In the genomic region with DNA sequence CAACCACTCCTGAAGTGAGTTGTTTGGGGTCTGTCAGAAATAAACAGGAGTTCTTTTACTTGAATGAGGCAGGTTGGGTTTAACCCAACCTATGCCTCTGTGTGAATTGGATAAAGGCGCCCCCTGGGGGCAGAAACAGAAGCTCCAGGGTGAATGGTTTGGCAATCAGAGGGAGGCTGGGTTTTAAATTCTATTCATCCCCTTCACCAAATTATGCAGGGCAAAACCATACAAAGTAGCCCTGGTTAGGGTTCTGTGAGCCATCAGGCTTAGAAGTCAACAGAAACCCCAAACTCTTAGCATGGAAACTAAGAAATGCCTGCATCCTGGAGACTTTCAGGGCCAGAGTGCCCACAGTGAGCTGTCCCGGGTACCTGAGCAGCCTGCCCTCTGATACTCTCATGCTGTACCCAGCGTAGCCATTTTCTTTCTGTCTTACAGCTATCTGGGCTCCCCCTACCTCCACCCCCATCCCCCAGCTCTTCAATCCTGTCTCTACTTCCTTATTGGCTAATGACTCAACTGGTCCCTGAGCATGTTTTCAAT, we compare ENCODE assay signal across 8 cellular contexts.
DNase-seq lines count a peak whose midpoint lies in the region; ATAC-seq lines count a peak whose summit lies in the region.

No MANE protein-coding gene starts in this region.

- DNase-seq in NCI-H2227 (lab: John Stamatoyannopoulos, UW; ENCODE audit: unreplicated experiment) (peak; percentile 30), NCI-H2227 treated with DMSO at 0.1 percent for 48 hours (lab: John Stamatoyannopoulos, UW) (no peak), SW480 (ENCODE audit: low spot score) (peak; percentile 10), adipocyte (ENCODE audit: low read depth) (peak; percentile 13), islet precursor cell (peak; percentile 68), midbrain (lab: John Stamatoyannopoulos, UW) (no peak)
- DNase-seq in stimulated activated CD4-positive, alpha-beta T cell treated with anti-CD3 and anti-CD28 coated beads, TNF-alpha, amount 100 ng/mL, for 48 hours (ENCODE audit: low read depth in 3 of 3), result peak; percentile 42 to 61 (median 57)

- no peaks in the 10 kb centered on the region for H3K4me1 ChIP-seq in adipocyte (ENCODE audit: control insufficient read depth, insufficient read depth, low read length)

- H3K27me3 ChIP-seq in adipocyte (replicated peaks; ENCODE audit: control insufficient read depth, insufficient read depth, low read length), result peaks cover 17% of the 10 kb centered on the region

- no peaks in the 10 kb centered on the region for H3K36me3 ChIP-seq in adipocyte (ENCODE audit: control insufficient read depth, insufficient read depth, low read length, severe bottlenecking)

- peak; percentile 69 for ATAC-seq in HG03103 (IDR thresholded peaks at IDR 0.05; ENCODE audit: low read depth, unreplicated experiment)

- H3K9me3 ChIP-seq in adipocyte (ENCODE audit: control insufficient read depth, low read length), result no peaks in the 10 kb centered on the region

- H3K4me3 ChIP-seq in adipocyte (ENCODE audit: low read length), result no peak overlapping the region

- no peak overlapping the region for H3K9ac ChIP-seq in adipocyte (ENCODE audit: low read length)

Comparison
In these comparisons a context has a peak if more than half of its experiments do, and no peak if none do; other contexts are left out.
1. DNase-seq: peak in NCI-H2227 (single experiment), SW480 (single experiment), adipocyte (single experiment), islet precursor cell (single experiment) and stimulated activated CD4-positive, alpha-beta T cell treated with anti-CD3 and anti-CD28 coated beads, TNF-alpha, amount 100 ng/mL, for 48 hours (3 of 3); none in NCI-H2227 treated with DMSO at 0.1 percent for 48 hours (single experiment) and midbrain (single experiment).